ENCODE assay signal across 16 cellular contexts in the genomic region with DNA sequence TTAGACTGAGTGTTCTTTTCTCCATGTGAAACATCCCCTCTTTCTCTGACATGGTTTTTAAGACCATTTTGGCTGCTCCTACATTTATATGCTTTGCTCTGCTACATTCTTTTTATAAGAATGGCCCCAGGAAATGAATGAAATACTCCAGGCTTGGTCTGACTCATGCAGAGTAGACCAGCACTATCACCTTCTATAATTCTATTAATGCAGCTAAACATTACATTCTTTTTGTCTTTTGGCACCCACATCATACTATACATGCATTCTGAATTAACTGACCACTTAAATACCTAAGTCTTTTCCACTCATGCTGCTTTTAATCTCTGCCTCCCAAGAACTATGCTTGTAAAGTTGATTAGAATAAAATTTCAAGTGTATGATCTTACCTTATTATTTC.
DNase-seq lines count a peak whose midpoint lies in the region; ATAC-seq and TF ChIP-seq lines count a peak whose summit lies in the region.
"Had no signal": no experiment of that assay in that cellular context is flagged by ENCODE, and none has a peak within 500 bp of the region (broad histone marks: within the 10 kb centered on the region; RNA-seq: fewer than 3 reads in every experiment).

No MANE protein-coding gene starts in this region.

- no peak overlapping the region for H3K9ac ChIP-seq in mammary epithelial cell (ENCODE audit: insufficient read depth, low read length)
- no peak overlapping the region for H3K9ac ChIP-seq in smooth muscle cell (ENCODE audit: low read depth)
- no peak overlapping the region for H3K9ac ChIP-seq in endodermal cell (ENCODE audit: extremely low read depth, low read length, poor library complexity, severe bottlenecking)

- no TSS peak for BruUV-seq in mammary epithelial cell (replicated peaks; lab: Mats Ljungman, UMichigan)

- H3K4me1 ChIP-seq in mammary epithelial cell (ENCODE audit: insufficient read depth, low read length) (peaks cover 12% of the 10 kb centered on the region), breast epithelium (no peaks in the 10 kb centered on the region), smooth muscle cell (ENCODE audit: low read depth) (peaks cover 7% of the 10 kb centered on the region), endodermal cell (ENCODE audit: control insufficient read depth, insufficient read depth, low read length) (no peaks in the 10 kb centered on the region)

- H3K36me3 Mint-ChIP-seq in T-helper 17 cell (ENCODE audit: low read depth), result peaks cover 2% of the 10 kb centered on the region
- peaks cover 13% of the 10 kb centered on the region for H3K36me3 Mint-ChIP-seq in endodermal cell (ENCODE audit: low read depth)

- H3K27ac Mint-ChIP-seq in T-helper 17 cell (peak overlapping the region; percentile 53), endodermal cell (no peak overlapping the region)
- H3K27ac Mint-ChIP-seq: activated T-cell treated with anti-CD3 and anti-CD28 coated beads, Interleukin-2, amount 50 U/mL, for 24 hours; mesothelial cell of epicardium had no signal

- no peak for TF ChIP-seq CTCF in mammary epithelial cell (conservative IDR thresholded peaks at IDR 0.05 in 1 of 2, IDR thresholded peaks at IDR 0.05 in 1 of 2; ENCODE audit: extremely low read depth in 1 of 2, insufficient read depth in 1 of 2, low read depth in 1 of 2, low read length in 2 of 2)
- TF ChIP-seq CTCF in breast epithelium (IDR thresholded peaks at IDR 0.05), result no peak
- TF ChIP-seq CTCF in fibroblast of pulmonary artery (IDR thresholded peaks at IDR 0.05; ENCODE audit: low read length, missing control alignments), result no peak
- TF ChIP-seq CTCF in smooth muscle cell (IDR thresholded peaks at IDR 0.05; ENCODE audit: borderline replicate concordance, insufficient read depth, poor library complexity, severe bottlenecking), result no peak
- no peak for TF ChIP-seq CTCF in endodermal cell (conservative IDR thresholded peaks at IDR 0.05)

- ATAC-seq in T-helper 17 cell (no peak), Right ventricle myocardium superior (ENCODE audit: poor library complexity) (no peak)

- intact Hi-C loops in mammary epithelial cell (cut with micrococcal nuclease) (loop anchor here (5.0 kb wide), 1 partner anchor 1028 kb away; no protein-coding TSS in a partner anchor), breast epithelium (cut with DNase I; ENCODE audit: low total_unique reads) (no loop called here), Right ventricle myocardium superior (cut with DNase I) (no loop called here)

- TF ChIP-seq POLR2A in breast epithelium (IDR thresholded peaks at IDR 0.05), result no peak

- DNase-seq in mammary epithelial cell, result peak; percentile 44
- DNase-seq in breast epithelium (ENCODE audit: low spot score in 2 of 2), result no peak
- no peak for DNase-seq in T-helper 17 cell
- peak; percentile 64 for DNase-seq in fibroblast of pulmonary artery (ENCODE audit: low read depth)
- no peak for DNase-seq in smooth muscle cell (lab: John Stamatoyannopoulos, UW; ENCODE audit: unreplicated experiment)
- DNase-seq in endodermal cell, result no peak
- DNase-seq in Right ventricle myocardium superior, result no peak
- DNase-seq in NCI-H2107 treated with DMSO at 0.1 percent for 48 hours (lab: John Stamatoyannopoulos, UW; ENCODE audit: unreplicated experiment), result no peak
- DNase-seq: activated CD4-positive, alpha-beta T cell treated with anti-CD3 and anti-CD28 coated beads, Interleukin-2, amount 50 U/mL, for 1 hour; activated T-cell treated with anti-CD3 and anti-CD28 coated beads, Interleukin-2, amount 50 U/mL, for 24 hours; aorta; SHP77 treated with DMSO at 0.1 percent for 48 hours; stimulated activated CD4-positive, alpha-beta T cell treated with anti-CD3 and anti-CD28 coated beads, Interleukin-4, amount 100 ng/mL, for 24 hours; T-helper 9 cell; thyroid gland had no signal

- CTCF ChIA-PET in mammary epithelial cell (lab: Charles Lee; ENCODE audit: low non-redundant PET), result interaction anchor here (0.6 kb wide), 1 partner anchor 15 kb away, joined by 3 read pairs; no protein-coding TSS in a partner anchor

- dilution Hi-C loops in mammary epithelial cell (cut with HindIII; ENCODE audit: low sequenced_read_pairs), result no loop called here

- H3K4me1 Mint-ChIP-seq in T-helper 17 cell (peaks cover 45% of the 10 kb centered on the region), endodermal cell (no peaks in the 10 kb centered on the region)
- H3K4me1 Mint-ChIP-seq: mesothelial cell of epicardium had no signal

- H3F3A ChIP-seq in smooth muscle cell (ENCODE audit: low read depth), result peaks cover 5% of the 10 kb centered on the region

- H3K4me2 ChIP-seq in mammary epithelial cell (ENCODE audit: insufficient read depth, low read depth, low read length), result no peak overlapping the region
- peak overlapping the region; percentile 39 for H3K4me2 ChIP-seq in smooth muscle cell

- H3K79me2 ChIP-seq in mammary epithelial cell (ENCODE audit: insufficient read depth, low read length), result peaks cover 54% of the 10 kb centered on the region
- peaks cover 83% of the 10 kb centered on the region for H3K79me2 ChIP-seq in smooth muscle cell (ENCODE audit: low read depth)

- H2AFZ ChIP-seq in mammary epithelial cell (ENCODE audit: low read depth, low read length) (no peak overlapping the region), smooth muscle cell (ENCODE audit: low read depth) (no peak overlapping the region)

- H3K4me3 Mint-ChIP-seq in T-helper 17 cell, result no peak overlapping the region
- H3K4me3 Mint-ChIP-seq in endodermal cell, result no peak overlapping the region
- H3K4me3 Mint-ChIP-seq: activated T-cell treated with anti-CD3 and anti-CD28 coated beads, Interleukin-2, amount 50 U/mL, for 24 hours; mesothelial cell of epicardium had no signal

- no peaks in the 10 kb centered on the region for H3K36me3 ChIP-seq in mammary epithelial cell (ENCODE audit: insufficient read depth, low read length)
- no peaks in the 10 kb centered on the region for H3K36me3 ChIP-seq in breast epithelium
- H3K36me3 ChIP-seq in smooth muscle cell (ENCODE audit: low read depth), result peaks cover 9% of the 10 kb centered on the region
- H3K36me3 ChIP-seq in endodermal cell (ENCODE audit: control insufficient read depth, insufficient read depth, low read length), result no peaks in the 10 kb centered on the region
- H3K36me3 ChIP-seq: thyroid gland had no signal

- H3K9me3 ChIP-seq in mammary epithelial cell (replicated peaks; ENCODE audit: insufficient read depth, low read length) (no peaks in the 10 kb centered on the region), breast epithelium (no peaks in the 10 kb centered on the region), T-helper 17 cell (ENCODE audit: control insufficient read depth, low read length, poor library complexity, severe bottlenecking) (no peaks in the 10 kb centered on the region), smooth muscle cell (replicated peaks; ENCODE audit: low read depth) (peaks cover 9% of the 10 kb centered on the region), endodermal cell (ENCODE audit: control insufficient read depth, low read length) (peaks cover 16% of the 10 kb centered on the region)
- H3K9me3 ChIP-seq: thyroid gland had no signal

- no peaks in the 10 kb centered on the region for H3K27me3 Mint-ChIP-seq in T-helper 17 cell
- H3K27me3 Mint-ChIP-seq in endodermal cell (ENCODE audit: insufficient read depth), result no peaks in the 10 kb centered on the region
- H3K27me3 Mint-ChIP-seq: activated T-cell treated with anti-CD3 and anti-CD28 coated beads, Interleukin-2, amount 50 U/mL, for 24 hours had no signal

- no peak overlapping the region for H3K4me3 ChIP-seq in mammary epithelial cell (replicated peaks in 1 of 3; ENCODE audit: insufficient read depth in 1 of 3, low read depth in 2 of 3, low read length in 3 of 3)
- no peak overlapping the region for H3K4me3 ChIP-seq in breast epithelium
- no peak overlapping the region for H3K4me3 ChIP-seq in fibroblast of pulmonary artery (replicated peaks; ENCODE audit: low read depth, low read length)
- no peak overlapping the region for H3K4me3 ChIP-seq in smooth muscle cell
- H3K4me3 ChIP-seq in endodermal cell (ENCODE audit: low read length), result no peak overlapping the region
- H3K4me3 ChIP-seq: thyroid gland had no signal

- H3K27me3 ChIP-seq in mammary epithelial cell (ENCODE audit: insufficient read depth, low read length) (no peaks in the 10 kb centered on the region), breast epithelium (no peaks in the 10 kb centered on the region), smooth muscle cell (ENCODE audit: low read depth) (no peaks in the 10 kb centered on the region), endodermal cell (ENCODE audit: control insufficient read depth, insufficient read depth, low read length, poor library complexity, severe bottlenecking) (no peaks in the 10 kb centered on the region)
- H3K27me3 ChIP-seq: thyroid gland had no signal

- peaks cover 20% of the 10 kb centered on the region for H3K9me3 Mint-ChIP-seq in endodermal cell
- H3K9me3 Mint-ChIP-seq: activated T-cell treated with anti-CD3 and anti-CD28 coated beads, Interleukin-2, amount 50 U/mL, for 24 hours had no signal

- H3K27ac ChIP-seq in mammary epithelial cell (ENCODE audit: insufficient read depth, low read depth, low read length) (no peak overlapping the region), breast epithelium (no peak overlapping the region), smooth muscle cell (ENCODE audit: low read depth) (peak overlapping the region; percentile 78), endodermal cell (ENCODE audit: low read depth, low read length) (no peak overlapping the region)

- H4K20me1 ChIP-seq in mammary epithelial cell (ENCODE audit: insufficient read depth, low read length) (no peaks in the 10 kb centered on the region), smooth muscle cell (ENCODE audit: low read depth) (peaks cover 48% of the 10 kb centered on the region)

- in situ Hi-C loops in mammary epithelial cell (cut with MboI; ENCODE audit: low sequenced_read_pairs in 2 of 2), result no loop called here

Comparison
In these comparisons a context has a peak if more than half of its experiments do, and no peak if none do; other contexts are left out.
1. DNase-seq: peak in mammary epithelial cell (single experiment) and fibroblast of pulmonary artery (single experiment); none in breast epithelium (0 of 2), T-helper 17 cell (0 of 3), smooth muscle cell (single experiment), endodermal cell (single experiment), Right ventricle myocardium superior (single experiment) and NCI-H2107 treated with DMSO at 0.1 percent for 48 hours (single experiment).